ENCODE assay signal across 8 cellular contexts in genomic region chr20:59149678-59150504, GRCh38. TPM values are rescaled to one million over a fixed set of nuclear protein-coding genes. Genes with fewer than 3 reads are reported as not detected.
DNase-seq lines count a peak whose midpoint lies in the region; ATAC-seq and TF ChIP-seq lines count a peak whose summit lies in the region.
"Had no signal": no experiment of that assay in that cellular context is flagged by ENCODE, and none has a peak within 500 bp of the region (broad histone marks: within the 10 kb centered on the region; RNA-seq: fewer than 3 reads in every experiment).

No MANE protein-coding gene starts in this region.

- CTCF ChIA-PET in OCI-LY7 (lab: Charles Lee; ENCODE audit: unreplicated experiment): no interaction called here

- H3K9me3 ChIP-seq in OCI-LY7 (ENCODE audit: low read length) (no peaks in the 10 kb centered on the region), mucosa of descending colon (no peaks in the 10 kb centered on the region), thymus (ENCODE audit: control insufficient read depth) (no peaks in the 10 kb centered on the region)

- H3K36me3 ChIP-seq in OCI-LY7 (ENCODE audit: insufficient read depth, low read length) (no peaks in the 10 kb centered on the region), mucosa of descending colon (ENCODE audit: low read depth) (no peaks in the 10 kb centered on the region), thymus (ENCODE audit: control insufficient read depth, insufficient read depth) (no peaks in the 10 kb centered on the region)

- H3K4me1 ChIP-seq in OCI-LY7 (ENCODE audit: insufficient read depth, low read length, poor library complexity, severe bottlenecking) (peaks cover 8% of the 10 kb centered on the region), mucosa of descending colon (ENCODE audit: low read depth) (peaks cover 3% of the 10 kb centered on the region), thymus (ENCODE audit: control insufficient read depth, insufficient read depth, low read length) (peaks cover 12% of the 10 kb centered on the region)

- H4K20me1 ChIP-seq in OCI-LY7 (ENCODE audit: insufficient read depth, low read length): no peaks in the 10 kb centered on the region

- intact Hi-C loops in OCI-LY7 (cut with micrococcal nuclease; ENCODE audit: unreplicated experiment) (no loop called here), mucosa of descending colon (cut with DNase I, micrococcal nuclease) (no loop called here)

- H3K4me3 ChIP-seq in OCI-LY7 (ENCODE audit: low read depth, low read length, poor library complexity, severe bottlenecking) (no peak overlapping the region), mucosa of descending colon (no peak overlapping the region), thymus (ENCODE audit: low read length) (no peak overlapping the region)

- TF ChIP-seq CTCF in OCI-LY7 (conservative IDR thresholded peaks at IDR 0.05; ENCODE audit: low read length): no peak
- TF ChIP-seq CTCF in mucosa of descending colon (IDR thresholded peaks at IDR 0.05): no peak
- TF ChIP-seq CTCF in GM10266 (IDR thresholded peaks at IDR 0.05; ENCODE audit: control insufficient read depth, insufficient read depth, low read depth, missing control alignments): no peak

- H3K9me2 ChIP-seq in OCI-LY7 (ENCODE audit: insufficient read depth, low read length): no peaks in the 10 kb centered on the region

- POLR2A ChIA-PET in OCI-LY7 (lab: Charles Lee): no interaction called here

- no peak overlapping the region for H3K27ac ChIP-seq in OCI-LY7 (ENCODE audit: low read depth, low read length, poor library complexity, severe bottlenecking)
- peak overlapping the region; percentile 88 for H3K27ac ChIP-seq in thymus (ENCODE audit: low read depth)

- H3K27me3 ChIP-seq in thymus (ENCODE audit: control insufficient read depth, insufficient read depth): no peaks in the 10 kb centered on the region

- no TSS peak for BruUV-seq in OCI-LY7 (replicated peaks; lab: Mats Ljungman, UMichigan)

- no peak overlapping the region for H3K4me2 ChIP-seq in OCI-LY7 (ENCODE audit: low read length)

- DNase-seq in OCI-LY7 (ENCODE audit: low spot score): peak; percentile 39
- peak; percentile 33 to 48 for DNase-seq in activated T-helper 1 cell treated with anti-CD3 and anti-CD28 coated beads, Interleukin-2, amount 50 U/mL, for 16 hours (ENCODE audit: low read depth in 1 of 2, low spot score in 1 of 2)
- peak in 1 of 3 donors; percentile 64 for DNase-seq in mucosa of descending colon
- no peak for DNase-seq in GM10266 (ENCODE audit: extremely low spot score)
- DNase-seq: MM.1S had no signal

- H2AFZ ChIP-seq in OCI-LY7 (ENCODE audit: low read length): 0 out of 2 replicates have a peak overlapping the region, but pooled peaks have one; percentile 4

- no peaks in the 10 kb centered on the region for H3K79me2 ChIP-seq in OCI-LY7 (ENCODE audit: insufficient read depth, low read depth, low read length)

- ATAC-seq in mucosa of descending colon: peak; percentile 78
- no peak for ATAC-seq in HG02642 (IDR thresholded peaks at IDR 0.05; ENCODE audit: poor library complexity, unreplicated experiment)
- no peak for ATAC-seq in HG03457 (IDR thresholded peaks at IDR 0.05; ENCODE audit: unreplicated experiment)

- WGBS in thymus: 19% methylated on average over 18 of the region's 18 CpGs

RNA-seq across cellular contexts. Expression of gene ZNF831, which starts 13.7 kb away (rescaled TPM):
- 5.9 TPM in 2 replicates for total RNA-seq in OCI-LY7 (2014; rRNA removed; shearing (Covaris generic))
- 6.3 and 7.3 TPM in 2 replicates for total RNA-seq in OCI-LY7 (2022)
- total RNA-seq in mucosa of descending colon: under 1 TPM; 0.38 to 0.89 (median 0.57) TPM
- 2.9 TPM for polyA plus RNA-seq in thymus
